15 cellular contexts compared by ENCODE assay signal in the genomic region with DNA sequence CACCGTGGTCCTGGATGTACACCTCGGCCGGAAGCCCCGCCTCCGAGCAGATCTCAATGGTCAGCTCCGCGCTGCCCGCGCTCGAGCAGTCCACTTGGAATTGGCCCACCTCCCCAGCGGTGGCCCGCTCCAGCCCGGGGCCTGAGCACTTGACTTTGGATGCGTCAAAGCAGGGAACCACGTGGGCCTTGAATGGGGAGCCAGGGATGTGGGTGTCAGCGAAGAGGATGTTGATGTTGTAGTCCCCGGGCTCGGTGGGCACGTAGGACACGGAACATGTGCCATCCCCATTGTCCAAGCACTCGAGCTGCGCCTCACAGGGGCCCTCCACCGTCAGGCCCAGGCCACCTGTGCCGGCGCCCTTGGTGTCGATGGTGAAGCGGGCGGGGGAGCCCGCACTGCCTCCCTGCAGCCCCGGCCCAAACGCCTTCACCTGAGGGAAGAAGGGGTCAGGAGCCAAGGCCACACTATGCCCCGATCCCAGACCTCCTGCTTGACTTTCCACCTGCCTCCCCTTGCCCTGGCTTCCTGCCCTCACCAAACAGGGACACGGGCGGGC.
"Had no signal": no experiment of that assay in that cellular context is flagged by ENCODE, and none has a peak within 500 bp of the region (broad histone marks: within the 10 kb centered on the region; RNA-seq: fewer than 3 reads in every experiment).

No MANE protein-coding gene starts in this region.

- H3K27ac Mint-ChIP-seq: activated CD8-positive, alpha-beta memory T cell treated with anti-CD3 and anti-CD28 coated beads, Interleukin-2, amount 10 ng/mL, durations not matched to agents 7 days and 5 days had no signal

- H3K4me3 Mint-ChIP-seq: activated CD8-positive, alpha-beta memory T cell treated with anti-CD3 and anti-CD28 coated beads, Interleukin-2, amount 10 ng/mL, durations not matched to agents 7 days and 5 days; activated T-cell treated with anti-CD3 and anti-CD28 coated beads, Interleukin-2, amount 50 U/mL, for 24 hours; naive B cell had no signal

- DNase-seq: activated CD4-positive, alpha-beta T cell treated with anti-CD3 and anti-CD28 coated beads, Interleukin-2, amount 50 U/mL, for 48 hours; activated CD8-positive, alpha-beta memory T cell treated with anti-CD3 and anti-CD28 coated beads, Interleukin-2, amount 10 ng/mL, durations not matched to agents 7 days and 5 days; activated effector memory CD4-positive, alpha-beta T cell treated with anti-CD3 and anti-CD28 coated beads, Interleukin-2, amount 50 U/mL, for 16 hours; activated T-cell treated with anti-CD3 and anti-CD28 coated beads, Interleukin-2, amount 50 U/mL, for 24 hours; amygdala; lower lobe of right lung; midbrain; naive B cell; posterior cingulate gyrus; stimulated activated CD4-positive, alpha-beta T cell treated with anti-CD3 and anti-CD28 coated beads, Interleukin-2, amount 100 ng/mL, for 24 hours; stimulated activated naive CD4-positive, alpha-beta T cell had no signal

- H3K9me3 Mint-ChIP-seq: activated naive CD4-positive, alpha-beta T cell treated with anti-CD3 and anti-CD28 coated beads, Interleukin-2, amount 50 U/mL, for 72 hours; activated T-cell treated with anti-CD3 and anti-CD28 coated beads, Interleukin-2, amount 50 U/mL, for 24 hours; naive B cell had no signal

- H3K27ac ChIP-seq: hepatocyte, lower lobe of right lung had no signal

- H3K27me3 Mint-ChIP-seq: activated CD8-positive, alpha-beta memory T cell treated with anti-CD3 and anti-CD28 coated beads, Interleukin-2, amount 10 ng/mL, durations not matched to agents 7 days and 5 days; activated T-cell treated with anti-CD3 and anti-CD28 coated beads, Interleukin-2, amount 50 U/mL, for 24 hours; naive B cell had no signal

- H3K9me3 ChIP-seq: lower lobe of right lung had no signal

- H3K4me3 ChIP-seq: hepatocyte, lower lobe of right lung had no signal

- H3K27me3 ChIP-seq: hepatocyte had no signal

- ATAC-seq: activated CD4-positive, CD25-positive, alpha-beta regulatory T cell treated with anti-CD3 and anti-CD28 coated beads, Interleukin-2, amount 50 U/mL, for 24 hours; activated CD8-positive, alpha-beta memory T cell treated with anti-CD3 and anti-CD28 coated beads, Interleukin-2, amount 10 ng/mL, durations not matched to agents 7 days and 5 days; activated naive CD4-positive, alpha-beta T cell treated with anti-CD3 and anti-CD28 coated beads, Interleukin-2, amount 50 U/mL, for 72 hours; lower lobe of right lung; sciatic nerve had no signal

- H3K36me3 Mint-ChIP-seq: naive B cell had no signal
